Comparison of ENCODE assay signal across 14 cellular contexts in the genomic region with DNA sequence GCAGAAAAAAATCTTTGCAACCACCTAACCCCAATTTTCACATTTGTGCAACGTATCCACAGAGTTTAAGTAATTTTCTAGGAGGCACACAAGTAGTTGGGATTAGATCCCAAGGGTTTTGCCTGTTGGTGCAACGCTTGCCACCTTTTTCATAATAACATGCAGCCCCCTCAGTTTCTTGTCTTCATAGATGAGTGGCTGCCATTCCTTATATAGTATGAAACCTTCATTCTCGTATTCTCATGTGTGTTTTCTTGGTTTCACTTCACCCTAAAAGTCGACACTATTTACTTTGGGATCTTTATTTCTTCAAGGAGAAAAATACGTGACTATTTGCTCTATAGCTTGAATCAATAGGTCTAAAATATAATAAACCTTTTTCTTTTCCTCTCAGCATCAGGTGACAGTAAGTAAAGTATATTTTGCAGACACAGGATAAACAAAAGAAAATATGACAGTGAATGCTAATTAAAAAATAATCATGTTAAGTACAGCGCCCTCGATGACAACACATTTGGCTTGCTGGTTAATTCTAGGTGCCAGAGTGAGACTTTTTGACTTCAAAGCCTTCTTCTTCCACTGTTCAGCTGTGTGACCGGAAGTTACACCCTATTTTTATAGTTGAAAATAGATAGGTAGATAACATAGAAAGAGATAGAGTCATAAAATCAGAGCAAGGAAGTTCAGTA.
A peak's percentile ranks its signal among the peaks of the same experiment; 100 is the strongest.
DNase-seq lines count a peak whose midpoint lies in the region; ATAC-seq and TF ChIP-seq lines count a peak whose summit lies in the region.
"Had no signal": no experiment of that assay in that cellular context is flagged by ENCODE, and none has a peak within 500 bp of the region (broad histone marks: within the 10 kb centered on the region; RNA-seq: fewer than 3 reads in every experiment).

No MANE protein-coding gene starts in this region.

- no peak for TF ChIP-seq CTCF in GM13976 (IDR thresholded peaks at IDR 0.05; ENCODE audit: borderline replicate concordance, control extremely low read depth, extremely low read depth, insufficient read depth, missing control alignments)
- TF ChIP-seq CTCF in spleen (IDR thresholded peaks at IDR 0.05 in 8 of 11, conservative IDR thresholded peaks at IDR 0.05 in 3 of 11), result no peak
- no peak for TF ChIP-seq CTCF in ascending aorta (IDR thresholded peaks at IDR 0.05)

- H3K27ac ChIP-seq in spleen (no peak overlapping the region), ascending aorta (no peak overlapping the region)
- H3K27ac ChIP-seq: parathyroid adenoma had no signal

- intact Hi-C loops in spleen (cut with DNase I; ENCODE audit: low total_unique reads) (no loop called here), ascending aorta (cut with DNase I) (no loop called here)

- H3K9me3 ChIP-seq in spleen (no peaks in the 10 kb centered on the region), ascending aorta (no peaks in the 10 kb centered on the region)

- no peak overlapping the region for H3K4me3 Mint-ChIP-seq in stimulated activated naive CD8-positive, alpha-beta T cell treated with anti-CD3 and anti-CD28 coated beads, Interleukin-15, amount 100 ng/mL, for 72 hours
- H3K4me3 Mint-ChIP-seq: activated T-cell treated with anti-CD3 and anti-CD28 coated beads, Interleukin-2, amount 50 U/mL, for 24 hours had no signal

- no peaks in the 10 kb centered on the region for H3K27me3 Mint-ChIP-seq in stimulated activated naive CD8-positive, alpha-beta T cell treated with anti-CD3 and anti-CD28 coated beads, Interleukin-15, amount 100 ng/mL, for 72 hours
- H3K27me3 Mint-ChIP-seq: activated T-cell treated with anti-CD3 and anti-CD28 coated beads, Interleukin-2, amount 50 U/mL, for 24 hours had no signal

- WGBS in spleen, 5 donors, result 42 to 56% (median 52%) methylated on average over 8 of the region's 8 CpGs

- peaks cover 0 to 5% of the 10 kb centered on the region in 2 donors for H3K9me3 Mint-ChIP-seq in stimulated activated naive CD8-positive, alpha-beta T cell treated with anti-CD3 and anti-CD28 coated beads, Interleukin-15, amount 100 ng/mL, for 72 hours

- TF ChIP-seq POLR2A in spleen (IDR thresholded peaks at IDR 0.05), result no peak

- H3K27me3 ChIP-seq in spleen (replicated peaks in 1 of 7), result no peaks in the 10 kb centered on the region
- H3K27me3 ChIP-seq in ascending aorta, result no peaks in the 10 kb centered on the region

- DNase-seq in GM13976 (ENCODE audit: low spot score) (peak; percentile 11), spleen (no peak), occipital lobe (lab: John Stamatoyannopoulos, UW) (no peak), ascending aorta (ENCODE audit: low spot score in 2 of 2) (no peak)
- DNase-seq in stimulated activated naive CD8-positive, alpha-beta T cell treated with anti-CD3 and anti-CD28 coated beads, Interleukin-15, amount 100 ng/mL, for 72 hours, result no peak
- DNase-seq: activated T-cell treated with anti-CD3 and anti-CD28 coated beads, Interleukin-2, amount 50 U/mL, for 24 hours; hippocampal formation; IMR-90; stimulated activated CD4-positive, alpha-beta T cell treated with anti-CD3 and anti-CD28 coated beads, Interleukin-2, amount 100 ng/mL, for 24 hours; stimulated activated naive CD4-positive, alpha-beta T cell treated with Interleukin-2 at 50 U/mL for 16 hours had no signal

- H3K4me1 ChIP-seq in spleen (no peaks in the 10 kb centered on the region), ascending aorta (no peaks in the 10 kb centered on the region)
- H3K4me1 ChIP-seq: parathyroid adenoma had no signal

- H3K4me3 ChIP-seq in spleen (no peak overlapping the region), ascending aorta (no peak overlapping the region)

- in situ Hi-C loops in GM13976 (cut with MboI; ENCODE audit: low sequenced_read_pairs, unreplicated experiment), result loop anchor here (25.0 kb wide), 1 partner anchor 318 kb away; no protein-coding TSS in a partner anchor

- no peak overlapping the region for H3K27ac Mint-ChIP-seq in stimulated activated naive CD8-positive, alpha-beta T cell treated with anti-CD3 and anti-CD28 coated beads, Interleukin-15, amount 100 ng/mL, for 72 hours
- H3K27ac Mint-ChIP-seq: activated T-cell treated with anti-CD3 and anti-CD28 coated beads, Interleukin-2, amount 50 U/mL, for 24 hours had no signal

- ATAC-seq in GM19397 (IDR thresholded peaks at IDR 0.05; ENCODE audit: unreplicated experiment) (peak; percentile 74), HG02763 (IDR thresholded peaks at IDR 0.05; ENCODE audit: unreplicated experiment) (peak; percentile 90), HG03439 (IDR thresholded peaks at IDR 0.05; ENCODE audit: unreplicated experiment) (peak; percentile 94)
- ATAC-seq in stimulated activated naive CD8-positive, alpha-beta T cell treated with anti-CD3 and anti-CD28 coated beads, Interleukin-15, amount 100 ng/mL, for 72 hours, result no peak

- H3K4me1 Mint-ChIP-seq in stimulated activated naive CD8-positive, alpha-beta T cell treated with anti-CD3 and anti-CD28 coated beads, Interleukin-15, amount 100 ng/mL, for 72 hours, result no peaks in the 10 kb centered on the region

- H3K36me3 ChIP-seq in spleen, result no peaks in the 10 kb centered on the region
- H3K36me3 ChIP-seq in ascending aorta, result no peaks in the 10 kb centered on the region
